ENCODE assay signal across 8 cellular contexts in the genomic region with DNA sequence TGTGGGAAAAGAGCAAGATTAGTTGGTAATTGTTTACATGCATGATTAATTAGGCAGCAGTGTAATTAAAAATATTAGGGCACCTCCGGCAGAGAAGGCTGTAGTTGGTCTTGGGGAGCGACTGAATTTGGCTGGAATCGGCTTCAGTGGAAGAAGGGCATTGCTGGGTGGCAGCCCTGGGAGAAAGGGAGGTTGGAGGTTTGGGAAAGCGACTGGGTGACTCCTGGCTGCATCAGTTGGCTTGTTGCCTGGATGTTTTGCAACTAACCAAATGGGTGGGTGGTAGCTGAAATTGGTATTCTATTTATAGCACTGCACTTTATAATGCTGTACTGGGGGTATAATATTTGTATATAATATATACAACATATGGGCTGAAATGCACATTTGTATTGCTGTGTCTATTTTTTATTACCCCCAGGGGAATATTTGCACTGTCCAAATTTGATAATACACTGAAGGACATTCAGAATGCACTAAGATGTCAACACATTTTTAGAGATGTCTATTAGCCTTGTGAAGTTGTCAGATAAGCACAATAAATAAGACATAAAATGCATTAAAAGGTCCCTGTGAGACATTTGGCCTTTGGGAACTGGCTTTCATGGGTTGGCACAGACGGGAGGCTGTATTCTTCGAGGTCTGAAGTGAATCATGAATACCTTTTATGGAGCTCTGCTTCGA. TPM values are rescaled to one million over a fixed set of nuclear protein-coding genes. Genes with fewer than 3 reads are reported as not detected.
DNase-seq lines count a peak whose midpoint lies in the region; ATAC-seq and TF ChIP-seq lines count a peak whose summit lies in the region.

No MANE protein-coding gene starts in this region.

- no peak for TF ChIP-seq CTCF in psoas muscle (IDR thresholded peaks at IDR 0.05)
- no peak for TF ChIP-seq CTCF in mucosa of descending colon (IDR thresholded peaks at IDR 0.05)

- intact Hi-C loops in psoas muscle (cut with DNase I), result loop anchor here in 1 of 2 donors (2.0 kb wide), 1 partner anchor 39 kb away; no protein-coding TSS in a partner anchor
- intact Hi-C loops in mucosa of descending colon (cut with DNase I, micrococcal nuclease), result no loop called here

- H3K4me3 ChIP-seq in GM08714 (ENCODE audit: low read length) (peak overlapping the region; percentile 94), psoas muscle (peak overlapping the region; percentile 66), mucosa of descending colon (no peak overlapping the region)

- WGBS in psoas muscle, 3 donors, result 23 to 28% (median 27%) methylated on average over 7 of the region's 7 CpGs

- no peaks in the 10 kb centered on the region for H3K36me3 ChIP-seq in psoas muscle (ENCODE audit: insufficient read depth in 1 of 2, low read depth in 1 of 2)
- no peaks in the 10 kb centered on the region for H3K36me3 ChIP-seq in mucosa of descending colon (ENCODE audit: low read depth)

- H3K9me3 ChIP-seq in psoas muscle (no peaks in the 10 kb centered on the region), mucosa of descending colon (no peaks in the 10 kb centered on the region)

- ATAC-seq in psoas muscle, result no peak
- no peak for ATAC-seq in activated CD4-positive, CD25-positive, alpha-beta regulatory T cell treated with anti-CD3 and anti-CD28 coated beads, Interleukin-2, amount 50 U/mL, for 24 hours
- ATAC-seq in mucosa of descending colon, result no peak

- DNase-seq in RKO (ENCODE audit: low spot score) (peak; percentile 68), fibroblast of gingiva (ENCODE audit: low read depth) (peak; percentile 44), psoas muscle (peak in 1 of 2 donors; percentile 33), cerebellar nuclear complex (lab: John Stamatoyannopoulos, UW) (no peak), mucosa of descending colon (no peak)
- DNase-seq in activated CD8-positive, alpha-beta memory T cell treated with anti-CD3 and anti-CD28 coated beads, Interleukin-2, amount 50 U/mL, for 4 hours, result no peak

- no peaks in the 10 kb centered on the region for H3K27me3 ChIP-seq in psoas muscle (ENCODE audit: insufficient read depth in 3 of 3, low read length in 2 of 3)

- peak overlapping the region; percentile 96 for H3K27ac ChIP-seq in psoas muscle

- H3K4me1 ChIP-seq in psoas muscle (peaks cover 9% of the 10 kb centered on the region), mucosa of descending colon (ENCODE audit: low read depth) (peaks cover 7% of the 10 kb centered on the region)

RNA-seq across cellular contexts. Expression of gene B3GLCT, which starts 1.7 kb away (rescaled TPM):
- total RNA-seq in psoas muscle, result 1 to 10 TPM; 1.1 to 5.5 (median 2.9) TPM
- polyA plus RNA-seq in psoas muscle, result 1 to 10 TPM; 1.3 to 3.1 (median 2.2) TPM
- total RNA-seq in mucosa of descending colon, result 1 to 10 TPM; 3.1 to 5.1 (median 4.0) TPM

RNA-seq across cellular contexts. Expression of gene HSPH1, which starts 39.8 kb away (rescaled TPM):
- total RNA-seq in psoas muscle, result 100 to 1,000 TPM in 1 of 4 donors, 10 to 100 TPM in 3; 66.8 to 103 (median 76.3) TPM
- polyA plus RNA-seq in psoas muscle, result 100 to 1,000 TPM in 1 of 3 donors, 10 to 100 TPM in 2; 32.6 to 106 (median 53.1) TPM
- 10 to 100 TPM; 24.3 to 80.0 (median 44.0) TPM for total RNA-seq in mucosa of descending colon

Comparison
In these comparisons a context has a peak if more than half of its experiments do, and no peak if none do; other contexts are left out.
1. DNase-seq: peak in RKO (single experiment) and fibroblast of gingiva (single experiment); none in cerebellar nuclear complex (0 of 2), activated CD8-positive, alpha-beta memory T cell treated with anti-CD3 and anti-CD28 coated beads, Interleukin-2, amount 50 U/mL, for 4 hours (single experiment) and mucosa of descending colon (0 of 3).